25 cellular contexts compared by ENCODE assay signal in the genomic region with DNA sequence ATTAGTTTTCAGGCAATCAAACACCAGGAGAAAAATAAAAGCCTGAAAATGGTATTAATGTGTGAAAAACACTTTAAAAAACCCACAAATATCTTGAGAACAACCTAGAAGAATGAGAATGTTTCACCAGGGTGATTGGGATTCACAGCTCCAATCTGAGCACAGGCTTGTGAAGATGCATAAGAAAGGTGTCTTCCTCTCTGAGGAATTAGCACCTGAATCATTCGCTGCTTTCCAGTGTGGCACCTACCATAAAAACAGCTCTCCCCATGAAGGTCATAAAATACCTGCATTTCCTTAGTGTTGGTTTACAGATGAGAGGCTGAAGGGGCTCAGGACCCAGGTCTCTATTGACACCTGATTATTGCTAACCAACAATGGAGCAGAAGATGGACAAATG.
"Had no signal": no experiment of that assay in that cellular context is flagged by ENCODE, and none has a peak within 500 bp of the region (broad histone marks: within the 10 kb centered on the region; RNA-seq: fewer than 3 reads in every experiment).

No MANE protein-coding gene starts in this region.

- H3K4me3 ChIP-seq: coronary artery, esophagus muscularis mucosa, heart right ventricle, lower lobe of right lung, prostate gland, right atrium auricular region, smooth muscle cell, testis, tibial artery had no signal

- H3K27me3 ChIP-seq: esophagus muscularis mucosa, heart right ventricle, right atrium auricular region, testis, tibial artery had no signal

- H3K4me2 ChIP-seq: smooth muscle cell had no signal

- ATAC-seq: heart right ventricle; left ventricle myocardium superior; lower lobe of right lung; naive thymus-derived CD8-positive, alpha-beta T cell; sciatic nerve; stimulated activated memory B cell treated with anti-CD40 and anti-IgM and Interleukin-4, amounts not matched to agents 10 μg/mL and 1 μg/mL and 100 μg/mL, for 72 hours; stimulated activated naive CD8-positive, alpha-beta T cell treated with anti-CD3 and anti-CD28 coated beads, Interleukin-15, Interleukin-2, amounts not matched to agents 100 U/mL and 50 U/mL, for 24 hours had no signal

- H3K9me3 ChIP-seq: esophagus muscularis mucosa, heart right ventricle, lower lobe of right lung, prostate gland, right atrium auricular region, testis, tibial artery had no signal

- H3K4me1 ChIP-seq: heart right ventricle, lower lobe of right lung, prostate gland, right atrium auricular region, testis, tibial artery had no signal

- H3K27ac ChIP-seq: coronary artery, esophagus muscularis mucosa, heart right ventricle, lower lobe of right lung, prostate gland, right atrium auricular region, testis, tibial artery had no signal

- H3K36me3 ChIP-seq: esophagus muscularis mucosa, heart right ventricle, lower lobe of right lung, prostate gland, right atrium auricular region, tibial artery had no signal

- DNase-seq: dermis blood vessel endothelial cell; effector memory CD4-positive, alpha-beta T cell; foreskin melanocyte; glutamatergic neuron; heart right ventricle; hippocampal formation; left ventricle myocardium superior; lower lobe of right lung; naive thymus-derived CD8-positive, alpha-beta T cell; nephron progenitor cell; nucleus accumbens; stimulated activated CD4-positive, alpha-beta T cell treated with anti-CD3 and anti-CD28 coated beads, Interleukin-12 subunit alpha, Interleukin-12 subunit beta, amount 100 ng/mL, for 4 hours; stimulated activated CD4-positive, alpha-beta T cell treated with anti-CD3 and anti-CD28 coated beads, Interleukin-2, amount 100 ng/mL, for 24 hours; stimulated activated CD4-positive, alpha-beta T cell treated with anti-CD3 and anti-CD28 coated beads, Interleukin-4, amount 100 ng/mL, for 4 hours; stimulated activated naive CD8-positive, alpha-beta T cell treated with anti-CD3 and anti-CD28 coated beads, Interleukin-15, Interleukin-2, amounts not matched to agents 100 U/mL and 50 U/mL, for 24 hours; substantia nigra; testis; tibial artery had no signal
